34 cellular contexts compared by ENCODE assay signal in genomic region chr6:169861431-169862045, GRCh38.
DNase-seq lines count a peak whose midpoint lies in the region; ATAC-seq, FAIRE-seq and TF ChIP-seq lines count a peak whose summit lies in the region.
"Had no signal": no experiment of that assay in that cellular context is flagged by ENCODE, and none has a peak within 500 bp of the region (broad histone marks: within the 10 kb centered on the region; RNA-seq: fewer than 3 reads in every experiment).

No MANE protein-coding gene starts in this region.

- no TSS peak for BruUV-seq in HepG2 (replicated peaks; lab: Mats Ljungman, UMichigan)

- ATAC-seq in HepG2 (no peak), right lobe of liver (no peak)
- ATAC-seq in activated T-cell treated with anti-CD3 and anti-CD28 coated beads, Interleukin-2, amount 50 U/mL, for 72 hours (replicated peaks in 1 of 2) = no peak
- ATAC-seq: activated CD8-positive, alpha-beta T cell treated with anti-CD3 and anti-CD28 coated beads for 36 hours; natural killer cell treated with Interleukin-12 subunit alpha and Interleukin-12 subunit beta and Interleukin-15 and Interleukin-18, amount 100 ng/mL, for 72 hours; Right ventricle myocardium inferior had no signal

- FAIRE-seq in HepG2 (lab: Jason Lieb, UNC) = no peak
- FAIRE-seq: colon, GM19239, islet of Langerhans had no signal

- H3K27ac Mint-ChIP-seq in activated T-cell treated with anti-CD3 and anti-CD28 coated beads, Interleukin-2, amount 50 U/mL, for 72 hours = no peak overlapping the region
- H3K27ac Mint-ChIP-seq: activated naive CD8-positive, alpha-beta T cell; natural killer cell treated with Interleukin-12 subunit alpha and Interleukin-12 subunit beta and Interleukin-15 and Interleukin-18, amount 100 ng/mL, for 72 hours; stimulated activated naive CD8-positive, alpha-beta T cell treated with anti-CD3 and anti-CD28 coated beads, Interleukin-15, Interleukin-2, amounts not matched to agents 100 ng/mL and 50 ng/mL, for 24 hours had no signal

- TF ChIP-seq RAD21 in HepG2 (CRISPR knock-in tag; IDR thresholded peaks at IDR 0.05) = no peak
- no peak for TF ChIP-seq RAD21 in liver (IDR thresholded peaks at IDR 0.05)

- intact Hi-C loops in HepG2 (cut with micrococcal nuclease; ENCODE audit: unreplicated experiment) (no loop called here), right lobe of liver (cut with DNase I) (no loop called here), posterior vena cava (cut with DNase I) (no loop called here), vagina (cut with DNase I) (no loop called here), ovary (cut with DNase I) (no loop called here)

- H3K27ac ChIP-seq in HepG2 (ENCODE audit: extremely low read length, insufficient read depth, low read length) (no peak overlapping the region), right lobe of liver (peak overlapping the region in 1 of 3 donors; percentile 44), liver (ENCODE audit: low read depth in 1 of 2, low read length in 2 of 2) (peak overlapping the region; percentile 1 to 33), vagina (no peak overlapping the region), ovary (peak overlapping the region in 1 of 2 donors; percentile 9)
- H3K27ac ChIP-seq: KMS-11, parathyroid adenoma, PC-9, right atrium auricular region, thoracic aorta had no signal

- H3K4me1 ChIP-seq in HepG2 (ENCODE audit: insufficient read depth, low read length) = no peaks in the 10 kb centered on the region
- H3K4me1 ChIP-seq in right lobe of liver = no peaks in the 10 kb centered on the region
- no peaks in the 10 kb centered on the region for H3K4me1 ChIP-seq in liver (ENCODE audit: control insufficient read depth in 4 of 4, insufficient read depth in 4 of 4, low read length in 3 of 4)
- H3K4me1 ChIP-seq in vagina = peaks cover 14% of the 10 kb centered on the region
- H3K4me1 ChIP-seq in ovary (ENCODE audit: insufficient read depth) = peaks cover 5% of the 10 kb centered on the region
- H3K4me1 ChIP-seq: BE2C, parathyroid adenoma, right atrium auricular region had no signal

- H3K27me3 Mint-ChIP-seq in activated T-cell treated with anti-CD3 and anti-CD28 coated beads, Interleukin-2, amount 50 U/mL, for 72 hours (ENCODE audit: low read depth) = peaks cover 7% of the 10 kb centered on the region
- H3K27me3 Mint-ChIP-seq: activated CD8-positive, alpha-beta T cell treated with anti-CD3 and anti-CD28 coated beads for 36 hours; activated naive CD8-positive, alpha-beta T cell; stimulated activated naive CD8-positive, alpha-beta T cell treated with anti-CD3 and anti-CD28 coated beads, Interleukin-15, Interleukin-2, amounts not matched to agents 100 ng/mL and 50 ng/mL, for 24 hours had no signal

- no peaks in the 10 kb centered on the region for H3K79me2 ChIP-seq in HepG2 (ENCODE audit: insufficient read depth, low read length)
- H3K79me2 ChIP-seq: parathyroid adenoma had no signal

- H3K9me3 ChIP-seq in HepG2 (ENCODE audit: low read length) = peaks cover 5% of the 10 kb centered on the region; the same call in 1 of the 2 replicates
- no peaks in the 10 kb centered on the region for H3K9me3 ChIP-seq in right lobe of liver
- H3K9me3 ChIP-seq in liver (ENCODE audit: control insufficient read depth in 4 of 4, low read length in 3 of 4) = peaks cover 0 to 3% (median 3%) of the 10 kb centered on the region in 4 donors
- H3K9me3 ChIP-seq in vagina = no peaks in the 10 kb centered on the region
- no peaks in the 10 kb centered on the region for H3K9me3 ChIP-seq in ovary
- H3K9me3 ChIP-seq: BE2C, MG63 had no signal

- POLR2A ChIA-PET in HepG2 (lab: Yijun Ruan, JAX) = no interaction called here

- H3K4me2 ChIP-seq in HepG2 (ENCODE audit: low read depth, low read length) = no peak overlapping the region
- H3K4me2 ChIP-seq: KMS-11, PC-9 had no signal

- H3K27me3 ChIP-seq in HepG2 (ENCODE audit: control insufficient read depth in 1 of 2, insufficient read depth in 2 of 2, low read length in 2 of 2) (peaks cover 12 to 61% of the 10 kb centered on the region in 2 experiments; a peak in 4 of 5 replicates), right lobe of liver (no peaks in the 10 kb centered on the region), liver (ENCODE audit: control insufficient read depth in 4 of 4, insufficient read depth in 4 of 4, low read length in 3 of 4) (no peaks in the 10 kb centered on the region), vagina (no peaks in the 10 kb centered on the region), ovary (no peaks in the 10 kb centered on the region)
- H3K27me3 ChIP-seq: BE2C, MG63, right atrium auricular region had no signal

- H3K4me1 Mint-ChIP-seq in activated T-cell treated with anti-CD3 and anti-CD28 coated beads, Interleukin-2, amount 50 U/mL, for 72 hours (ENCODE audit: low read depth) = no peaks in the 10 kb centered on the region

- TF ChIP-seq CTCF in HepG2 (CRISPR knock-in tag; IDR thresholded peaks at IDR 0.05) (no peak), right lobe of liver (IDR thresholded peaks at IDR 0.05) (no peak), liver (IDR thresholded peaks at IDR 0.05; ENCODE audit: low read depth, low read length, missing input control) (no peak), vagina (IDR thresholded peaks at IDR 0.05) (no peak), ovary (IDR thresholded peaks at IDR 0.05) (no peak)

- H3K4me3 ChIP-seq in HepG2 (replicated peaks in 1 of 3; ENCODE audit: insufficient read depth in 1 of 3, low read depth in 2 of 3, low read length in 3 of 3) = no peak overlapping the region
- no peak overlapping the region for H3K4me3 ChIP-seq in right lobe of liver
- no peak overlapping the region for H3K4me3 ChIP-seq in liver (ENCODE audit: low read depth in 1 of 3, low read length in 3 of 3)
- H3K4me3 ChIP-seq in vagina = no peak overlapping the region
- H3K4me3 ChIP-seq in ovary = no peak overlapping the region
- H3K4me3 ChIP-seq: MG63, PC-9, right atrium auricular region, thoracic aorta had no signal

- 44% methylated on average over 16 of the region's 17 CpGs for WGBS in HepG2 (ENCODE audit: low lambda C conversion rate)
- WGBS in right lobe of liver (ENCODE audit: insufficient coverage, low coverage, low lambda C conversion rate, missing lambda C conversion rate) = 58% methylated on average over 7 of the region's 17 CpGs
- 83% methylated on average over 17 of the region's 17 CpGs for WGBS in liver
- 90 to 93% (median 92%) methylated on average over 17 of the region's 17 CpGs for WGBS in ovary, 3 donors

- no peak for TF ChIP-seq POLR2A in HepG2 (IDR thresholded peaks at IDR 0.05; ENCODE audit: insufficient read depth in 1 of 2, low read depth in 2 of 2, low read length in 2 of 2)
- TF ChIP-seq POLR2A in right lobe of liver (IDR thresholded peaks at IDR 0.05) = no peak
- no peak for TF ChIP-seq POLR2A in vagina (IDR thresholded peaks at IDR 0.05)
- no peak for TF ChIP-seq POLR2A in ovary (IDR thresholded peaks at IDR 0.05)

- no peak overlapping the region for H3K9ac ChIP-seq in HepG2 (ENCODE audit: insufficient read depth, low read depth, low read length)
- H3K9ac ChIP-seq in liver (ENCODE audit: low read depth in 1 of 2, low read length in 2 of 2) = no peak overlapping the region
- H3K9ac ChIP-seq: KMS-11, parathyroid adenoma had no signal

- CTCF ChIA-PET in HepG2 (lab: Yijun Ruan, JAX; ENCODE audit: low intra/inter-chr PET ratio, low total read pairs) = no interaction called here

- TF ChIP-seq EP300 in HepG2 (IDR thresholded peaks at IDR 0.05; ENCODE audit: low read depth in 2 of 2, low read length in 2 of 2) (no peak), HepG2 (CRISPR knock-in tag; IDR thresholded peaks at IDR 0.05; ENCODE audit: borderline replicate concordance) (no peak), ovary (IDR thresholded peaks at IDR 0.05) (no peak)

- no peak overlapping the region for H2AFZ ChIP-seq in HepG2 (ENCODE audit: low read length)
- H2AFZ ChIP-seq: parathyroid adenoma, PC-9 had no signal

- no peaks in the 10 kb centered on the region for H3K36me3 Mint-ChIP-seq in activated T-cell treated with anti-CD3 and anti-CD28 coated beads, Interleukin-2, amount 50 U/mL, for 72 hours (ENCODE audit: insufficient read depth in 2 of 2)
- H3K36me3 Mint-ChIP-seq: activated naive CD8-positive, alpha-beta T cell; natural killer cell treated with Interleukin-12 subunit alpha and Interleukin-12 subunit beta and Interleukin-15 and Interleukin-18, amount 100 ng/mL, for 72 hours had no signal

- no peak overlapping the region for H3K4me3 Mint-ChIP-seq in activated T-cell treated with anti-CD3 and anti-CD28 coated beads, Interleukin-2, amount 50 U/mL, for 72 hours
- H3K4me3 Mint-ChIP-seq: activated CD8-positive, alpha-beta T cell treated with anti-CD3 and anti-CD28 coated beads for 36 hours; activated naive CD8-positive, alpha-beta T cell; H9; natural killer cell treated with Interleukin-12 subunit alpha and Interleukin-12 subunit beta and Interleukin-15 and Interleukin-18, amount 100 ng/mL, for 72 hours; stimulated activated naive CD8-positive, alpha-beta T cell treated with anti-CD3 and anti-CD28 coated beads, Interleukin-15, Interleukin-2, amounts not matched to agents 100 ng/mL and 50 ng/mL, for 24 hours had no signal

- in situ Hi-C loops in HepG2 (cut with HindIII; ENCODE audit: extremely low pct_ligation_motif_present, low pct_unique_long_range_greater_than_20kb) = no loop called here

- H4K20me1 ChIP-seq in HepG2 (ENCODE audit: insufficient read depth, low read length) = no peaks in the 10 kb centered on the region

- peaks cover 4 to 6% of the 10 kb centered on the region in 2 donors for H3K9me3 Mint-ChIP-seq in activated T-cell treated with anti-CD3 and anti-CD28 coated beads, Interleukin-2, amount 50 U/mL, for 72 hours
- H3K9me3 Mint-ChIP-seq: stimulated activated naive CD8-positive, alpha-beta T cell treated with anti-CD3 and anti-CD28 coated beads, Interleukin-15, Interleukin-2, amounts not matched to agents 100 ng/mL and 50 ng/mL, for 24 hours had no signal

- no peaks in the 10 kb centered on the region for H3K36me3 ChIP-seq in HepG2 (replicated peaks in 1 of 2; ENCODE audit: control insufficient read depth in 1 of 2, insufficient read depth in 2 of 2, low read length in 2 of 2)
- no peaks in the 10 kb centered on the region for H3K36me3 ChIP-seq in right lobe of liver
- H3K36me3 ChIP-seq in liver (ENCODE audit: control insufficient read depth in 4 of 4, insufficient read depth in 3 of 4, low read depth in 1 of 4, low read length in 3 of 4) = no peaks in the 10 kb centered on the region
- H3K36me3 ChIP-seq in vagina = no peaks in the 10 kb centered on the region
- no peaks in the 10 kb centered on the region for H3K36me3 ChIP-seq in ovary
- H3K36me3 ChIP-seq: BE2C, MG63, right atrium auricular region, thoracic aorta had no signal

- no peak for DNase-seq in HepG2 (ENCODE audit: low spot score)
- DNase-seq in right lobe of liver = no peak
- DNase-seq in posterior vena cava (ENCODE audit: low spot score) = peak; percentile 37
- DNase-seq in vagina (ENCODE audit: extremely low spot score in 2 of 2) = peak; percentile 61 to 70
- DNase-seq in ovary = no peak
- DNase-seq in NCI-H2081 treated with DMSO at 0.1 percent for 48 hours (lab: John Stamatoyannopoulos, UW) = no peak
- no peak for DNase-seq in activated T-cell treated with anti-CD3 and anti-CD28 coated beads, Interleukin-2, amount 50 U/mL, for 72 hours
- DNase-seq: activated CD4-positive, alpha-beta T cell treated with anti-CD3 and anti-CD28 coated beads for 1 hour; activated CD8-positive, alpha-beta T cell treated with anti-CD3 and anti-CD28 coated beads for 36 hours; activated effector memory CD4-positive, alpha-beta T cell treated with anti-CD3 and anti-CD28 coated beads, Interleukin-2, amount 50 U/mL, for 16 hours; aorta; BE2C; effector memory CD4-positive, alpha-beta T cell; erythroblast; glutamatergic neuron; H9; MG63; NCI-H1417; NCI-H2029 treated with DMSO at 0.1 percent for 48 hours; NCI-H2227 treated with DMSO at 0.1 percent for 48 hours; NCI-H526; PC-9 had no signal

Comparison
In these comparisons a context has a peak if more than half of its experiments do, and no peak if none do; other contexts are left out.
1. H3K27ac ChIP-seq: peak in liver (2 of 2); none in HepG2 (single experiment) and vagina (single experiment).
2. DNase-seq: peak in posterior vena cava (single experiment) and vagina (2 of 2); none in HepG2 (single experiment), right lobe of liver (0 of 3), ovary (0 of 5), NCI-H2081 treated with DMSO at 0.1 percent for 48 hours (single experiment) and activated T-cell treated with anti-CD3 and anti-CD28 coated beads, Interleukin-2, amount 50 U/mL, for 72 hours (0 of 2).